Comparison of ENCODE assay signal across 15 cellular contexts in the genomic region with DNA sequence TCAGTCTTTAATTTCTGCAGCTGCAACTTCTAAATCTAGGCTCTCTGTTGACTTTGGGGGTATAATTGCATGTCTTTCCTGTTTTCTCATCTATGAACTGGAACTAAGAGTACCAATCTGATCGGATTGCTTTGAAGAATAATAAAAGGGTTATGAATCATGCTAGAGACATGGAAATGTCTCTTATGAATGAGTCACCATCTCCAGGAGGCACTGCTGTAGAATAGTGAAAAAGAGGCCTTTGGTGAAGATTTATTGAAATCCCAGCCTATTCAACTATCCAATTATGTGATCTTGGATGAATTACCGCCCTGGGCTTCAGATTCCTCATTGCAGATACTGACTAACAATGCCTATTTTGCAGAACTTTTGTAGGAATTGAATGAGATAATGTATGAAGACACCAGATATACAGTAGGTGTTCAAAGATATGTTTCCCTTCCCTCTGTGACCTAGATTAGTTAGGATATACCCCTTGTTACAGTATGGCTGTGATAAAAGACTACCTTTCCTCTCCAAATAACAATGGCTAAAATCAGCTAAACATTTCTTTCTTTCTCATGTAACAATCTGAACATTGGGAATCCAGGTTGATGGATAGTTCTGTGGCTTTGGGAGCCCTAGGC. TPM values are rescaled to one million over a fixed set of nuclear protein-coding genes. Genes with fewer than 3 reads are reported as not detected.
DNase-seq lines count a peak whose midpoint lies in the region; ATAC-seq and TF ChIP-seq lines count a peak whose summit lies in the region.
"Had no signal": no experiment of that assay in that cellular context is flagged by ENCODE, and none has a peak within 500 bp of the region (broad histone marks: within the 10 kb centered on the region; RNA-seq: fewer than 3 reads in every experiment).

No MANE protein-coding gene starts in this region.

- H3K4me1 ChIP-seq in PC-3 (ENCODE audit: insufficient read depth, low read length), result peaks cover 29% of the 10 kb centered on the region
- H3K4me1 ChIP-seq in skeletal muscle satellite cell (ENCODE audit: control insufficient read depth, insufficient read depth, low read length), result peaks cover 19% of the 10 kb centered on the region
- H3K4me1 ChIP-seq: prostate gland had no signal

- no peaks in the 10 kb centered on the region for H3K79me2 ChIP-seq in PC-3 (ENCODE audit: low read length)

- H3K36me3 ChIP-seq in PC-3 (ENCODE audit: low read depth, low read length) (no peaks in the 10 kb centered on the region), skeletal muscle satellite cell (ENCODE audit: insufficient read depth, low read length) (no peaks in the 10 kb centered on the region)
- H3K36me3 ChIP-seq: prostate gland had no signal

- no peaks in the 10 kb centered on the region for H3K27me3 ChIP-seq in PC-3 (ENCODE audit: low read length)
- H3K27me3 ChIP-seq in skeletal muscle satellite cell (ENCODE audit: control insufficient read depth, insufficient read depth, low read length), result no peaks in the 10 kb centered on the region

- H3K9me3 ChIP-seq in PC-3 (ENCODE audit: low read length) (no peaks in the 10 kb centered on the region), skeletal muscle satellite cell (replicated peaks; ENCODE audit: low read length) (no peaks in the 10 kb centered on the region)
- H3K9me3 ChIP-seq: prostate gland had no signal

- H3K4me3 ChIP-seq in PC-3 (ENCODE audit: low read length) (no peak overlapping the region; the same call in 1 of the 2 replicates), epithelial cell of esophagus (ENCODE audit: low read length) (no peak overlapping the region), skeletal muscle satellite cell (ENCODE audit: low read length) (peak overlapping the region; percentile 23)
- H3K4me3 ChIP-seq: prostate gland had no signal

- H3K9me2 ChIP-seq in PC-3 (replicated peaks; ENCODE audit: low read length), result no peaks in the 10 kb centered on the region

- ATAC-seq in PC-3 (peak; percentile 96), omental fat pad (ENCODE audit: low FRiP score) (no peak), sciatic nerve (no peak)
- ATAC-seq: effector memory CD8-positive, alpha-beta T cell had no signal

- intact Hi-C loops in PC-3 (cut with micrococcal nuclease), result no loop called here
- intact Hi-C loops in posterior cingulate gyrus (cut with DNase I), result no loop called here
- intact Hi-C loops in sciatic nerve (cut with DNase I), result no loop called here

- no peak overlapping the region for H3K9ac ChIP-seq in PC-3 (ENCODE audit: low read length)
- H3K9ac ChIP-seq in skeletal muscle satellite cell (ENCODE audit: low read depth, low read length), result no peak overlapping the region

- peaks cover 7% of the 10 kb centered on the region for H3F3A ChIP-seq in PC-3 (ENCODE audit: low read length, unreplicated experiment)

- H3K27ac ChIP-seq in PC-3 (ENCODE audit: low read length), result peak overlapping the region; percentile 60
- H3K27ac ChIP-seq: 22Rv1, prostate gland had no signal

- no peak for TF ChIP-seq CTCF in PC-3 (conservative IDR thresholded peaks at IDR 0.05; ENCODE audit: low read depth, low read length)
- no peak for TF ChIP-seq CTCF in epithelial cell of esophagus (IDR thresholded peaks at IDR 0.05; ENCODE audit: insufficient read depth, low read depth, low read length, missing control alignments)
- TF ChIP-seq CTCF in omental fat pad (IDR thresholded peaks at IDR 0.05), result no peak

- POLR2A ChIA-PET in PC-3 (lab: Charles Lee; ENCODE audit: unreplicated experiment), result no interaction called here

- CTCF ChIA-PET in PC-3 (lab: Charles Lee), result no interaction called here

- no peak overlapping the region for H2AFZ ChIP-seq in PC-3 (ENCODE audit: low read length)

- H3K4me2 ChIP-seq in PC-3 (ENCODE audit: low read length) (peak overlapping the region; percentile 68), skeletal muscle satellite cell (ENCODE audit: low read length) (peak overlapping the region; percentile 73)

- BruUV-seq in PC-3 (replicated peaks; lab: Mats Ljungman, UMichigan), result no TSS peak

- H4K20me1 ChIP-seq in PC-3 (ENCODE audit: low read length), result no peaks in the 10 kb centered on the region

- DNase-seq in DMS79 treated with DMSO at 0.1 percent for 48 hours (lab: John Stamatoyannopoulos, UW) (peak; percentile 8), DMS79 (lab: John Stamatoyannopoulos, UW) (no peak), PC-3 (peak; percentile 90), epithelial cell of esophagus (ENCODE audit: low read depth) (peak; percentile 66), omental fat pad (ENCODE audit: low spot score) (no peak), posterior cingulate gyrus (no peak), sciatic nerve (ENCODE audit: low spot score) (no peak)
- DNase-seq: activated naive CD8-positive, alpha-beta T cell treated with anti-CD3 and anti-CD28 coated beads, Interleukin-2, amount 10 ng/mL, durations not matched to agents 7 days and 5 days; effector memory CD8-positive, alpha-beta T cell; midbrain; NCI-H187; substantia nigra had no signal

RNA-seq across cellular contexts. Expression of a gene that starts 11.5 kb away (rescaled TPM):
- total RNA-seq in PC-3 (2014; rRNA removed) (1.4 and 5.2 TPM in 2 replicates), omental fat pad (10 to 100 TPM in 1 of 4 donors, 1 to 10 TPM in 3; 4.8 to 18.3 (median 5.2) TPM), sciatic nerve (7.6 TPM)
- total RNA-seq in skeletal muscle satellite cell (2012; rRNA removed), result 0.87 and 1.3 TPM in 2 replicates

Comparison
In these comparisons a context has a peak if more than half of its experiments do, and no peak if none do; other contexts are left out.
1. DNase-seq: peak in DMS79 treated with DMSO at 0.1 percent for 48 hours (single experiment), PC-3 (single experiment) and epithelial cell of esophagus (single experiment); none in DMS79 (single experiment), omental fat pad (single experiment), posterior cingulate gyrus (0 of 10) and sciatic nerve (single experiment).